Comparison of ENCODE assay signal across 1 cellular context in genomic region chr1:8147922-8148321, GRCh38.
TF ChIP-seq lines count a peak whose summit lies in the region.

No MANE protein-coding gene starts in this region.

TF ChIP-seq in IMR-90, 13 proteins besides CTCF, POLR2A, EP300 and RAD21:
- TF ChIP-seq CEBPB (IDR thresholded peaks at IDR 0.05; ENCODE audit: low read depth, low read length): no peak
- TF ChIP-seq NFE2L2 (IDR thresholded peaks at IDR 0.05; ENCODE audit: low read depth, low read length): no peak
- TF ChIP-seq MAFK (IDR thresholded peaks at IDR 0.05; ENCODE audit: low read depth, low read length): no peak
- TF ChIP-seq RFX5 (IDR thresholded peaks at IDR 0.05; ENCODE audit: low read depth, low read length): no peak
- TF ChIP-seq CHD1 (IDR thresholded peaks at IDR 0.05; ENCODE audit: low read depth, low read length): no peak
- no peak for TF ChIP-seq FOS (IDR thresholded peaks at IDR 0.05; ENCODE audit: low read depth, low read length)
- TF ChIP-seq RCOR1 (IDR thresholded peaks at IDR 0.05; ENCODE audit: insufficient replicate concordance, low read length): no peak
- TF ChIP-seq BHLHE40 (IDR thresholded peaks at IDR 0.05; ENCODE audit: low read depth, low read length): no peak
- TF ChIP-seq ELK1 (IDR thresholded peaks at IDR 0.05; ENCODE audit: borderline replicate concordance, low read depth, low read length): no peak
- no peak for TF ChIP-seq USF2 (IDR thresholded peaks at IDR 0.05; ENCODE audit: low read depth, low read length)
- no peak for TF ChIP-seq MXI1 (IDR thresholded peaks at IDR 0.05; ENCODE audit: borderline replicate concordance, low read depth, low read length)
- TF ChIP-seq SMC3 (IDR thresholded peaks at IDR 0.05; ENCODE audit: low read depth, low read length): no peak
- TF ChIP-seq MAZ (IDR thresholded peaks at IDR 0.05; ENCODE audit: borderline replicate concordance, low read depth, low read length): no peak
